In genomic region chr22:46051646-46052045, GRCh38 we compare ENCODE assay signal across 9 cellular contexts.
A peak's percentile ranks its signal among the peaks of the same experiment; 100 is the strongest.
DNase-seq lines count a peak whose midpoint lies in the region; ATAC-seq and TF ChIP-seq lines count a peak whose summit lies in the region.
"Had no signal": no experiment of that assay in that cellular context is flagged by ENCODE, and none has a peak within 500 bp of the region (broad histone marks: within the 10 kb centered on the region; RNA-seq: fewer than 3 reads in every experiment).

No MANE protein-coding gene starts in this region.

- TF ChIP-seq POLR2A in adrenal gland (IDR thresholded peaks at IDR 0.05) (no peak), suprapubic skin (IDR thresholded peaks at IDR 0.05) (no peak)

- no peak overlapping the region for H4K91ac ChIP-seq in mesenchymal stem cell (ENCODE audit: low read length)

- H3K4me3 Mint-ChIP-seq in activated CD4-positive, alpha-beta memory T cell treated with anti-CD3 and anti-CD28 coated beads for 36 hours, result no peak overlapping the region
- no peak overlapping the region for H3K4me3 Mint-ChIP-seq in activated CD4-positive, alpha-beta memory T cell treated with anti-CD3 and anti-CD28 coated beads, Interleukin-2, amount 10 ng/mL, durations not matched to agents 7 days and 5 days

- peaks cover 3% of the 10 kb centered on the region for H3K36me3 Mint-ChIP-seq in activated CD4-positive, alpha-beta memory T cell treated with anti-CD3 and anti-CD28 coated beads for 36 hours
- H3K36me3 Mint-ChIP-seq in activated CD4-positive, alpha-beta memory T cell treated with anti-CD3 and anti-CD28 coated beads, Interleukin-2, amount 10 ng/mL, durations not matched to agents 7 days and 5 days (ENCODE audit: low read depth), result peaks cover 7% of the 10 kb centered on the region

- H3K27ac ChIP-seq in adrenal gland, result peak overlapping the region in 4 of 5 donors; percentile 95 to 99 (median 98)
- no peak overlapping the region for H3K27ac ChIP-seq in mesenchymal stem cell (ENCODE audit: low read length, poor library complexity, severe bottlenecking)
- H3K27ac ChIP-seq in suprapubic skin, result peak overlapping the region; percentile 98

- H3K36me3 ChIP-seq in adrenal gland (replicated peaks in 1 of 2), result no peaks in the 10 kb centered on the region
- H3K36me3 ChIP-seq in mesenchymal stem cell (ENCODE audit: control insufficient read depth in 1 of 2, insufficient read depth in 2 of 2, low read depth in 1 of 2, low read length in 2 of 2), result peaks cover 19 to 38% of the 10 kb centered on the region in 2 experiments
- no peaks in the 10 kb centered on the region for H3K36me3 ChIP-seq in suprapubic skin

- no peak overlapping the region for H2AK5ac ChIP-seq in mesenchymal stem cell (ENCODE audit: low read length, severe bottlenecking)

- H2AFZ ChIP-seq in mesenchymal stem cell (ENCODE audit: low read depth, low read length), result no peak overlapping the region

- no peak overlapping the region for H3K4me2 ChIP-seq in mesenchymal stem cell (ENCODE audit: low read length, poor library complexity, severe bottlenecking)

- no peaks in the 10 kb centered on the region for H3K27me3 ChIP-seq in adrenal gland
- H3K27me3 ChIP-seq in mesenchymal stem cell (ENCODE audit: control insufficient read depth in 1 of 2, insufficient read depth in 1 of 2, low read length in 2 of 2), result no peaks in the 10 kb centered on the region
- no peaks in the 10 kb centered on the region for H3K27me3 ChIP-seq in suprapubic skin
- H3K27me3 ChIP-seq: MG63 had no signal

- H2BK12ac ChIP-seq in mesenchymal stem cell (ENCODE audit: low read length in 2 of 2), result no peak overlapping the region

- WGBS in adrenal gland, 4 donors, result 91 to 95% (median 93%) methylated on average over 8 of the region's 8 CpGs
- WGBS in mesenchymal stem cell, result 89% methylated on average over 8 of the region's 8 CpGs
- 74% methylated on average over 8 of the region's 8 CpGs for WGBS in suprapubic skin

- no peak overlapping the region for H3K23ac ChIP-seq in mesenchymal stem cell (ENCODE audit: low read length in 2 of 2)

- TF ChIP-seq CTCF in adrenal gland (IDR thresholded peaks at IDR 0.05) (no peak), suprapubic skin (IDR thresholded peaks at IDR 0.05) (no peak)

- H2BK15ac ChIP-seq in mesenchymal stem cell (ENCODE audit: low read depth, poor library complexity, severe bottlenecking), result no peak overlapping the region

- H3K4ac ChIP-seq in mesenchymal stem cell (ENCODE audit: low read depth in 1 of 2, low read length in 2 of 2), result no peak overlapping the region

- ATAC-seq in GM18867 (IDR thresholded peaks at IDR 0.05; ENCODE audit: unreplicated experiment), result no peak

- intact Hi-C loops in activated CD4-positive, alpha-beta memory T cell treated with anti-CD3 and anti-CD28 coated beads for 36 hours (cut with micrococcal nuclease), result no loop called here
- intact Hi-C loops in adrenal gland (cut with DNase I), result no loop called here

- no peaks in the 10 kb centered on the region for H3K27me3 Mint-ChIP-seq in activated CD4-positive, alpha-beta memory T cell treated with anti-CD3 and anti-CD28 coated beads for 36 hours
- no peaks in the 10 kb centered on the region for H3K27me3 Mint-ChIP-seq in activated CD4-positive, alpha-beta memory T cell treated with anti-CD3 and anti-CD28 coated beads, Interleukin-2, amount 10 ng/mL, durations not matched to agents 7 days and 5 days

- no peak overlapping the region for H2BK5ac ChIP-seq in mesenchymal stem cell (ENCODE audit: low read depth, low read length, poor library complexity, severe bottlenecking)

- peaks cover 47% of the 10 kb centered on the region for H3K79me1 ChIP-seq in mesenchymal stem cell (replicated peaks; ENCODE audit: low read length, poor library complexity, severe bottlenecking)

- H4K8ac ChIP-seq in mesenchymal stem cell (ENCODE audit: low read length), result no peak overlapping the region

- no peak overlapping the region for H3K14ac ChIP-seq in mesenchymal stem cell (ENCODE audit: low read length in 2 of 2)

- peak overlapping the region; percentile 95 for H3K9ac ChIP-seq in mesenchymal stem cell (ENCODE audit: low read length)

- DNase-seq in activated CD4-positive, alpha-beta memory T cell treated with anti-CD3 and anti-CD28 coated beads for 36 hours, result no peak
- DNase-seq in activated CD4-positive, alpha-beta memory T cell treated with anti-CD3 and anti-CD28 coated beads, Interleukin-2, amount 10 ng/mL, durations not matched to agents 7 days and 5 days, result no peak
- peak in 3 of 7 donors; percentile 0 to 46 (median 4) for DNase-seq in adrenal gland
- no peak for DNase-seq in mesenchymal stem cell
- DNase-seq in suprapubic skin (ENCODE audit: low spot score in 2 of 2), result peak; percentile 50 to 52
- no peak for DNase-seq in NOMO-1 (lab: John Stamatoyannopoulos, UW; ENCODE audit: unreplicated experiment in 2 of 2)
- DNase-seq in stimulated activated CD4-positive, alpha-beta T cell treated with anti-CD3 and anti-CD28 coated beads, Interleukin-12 subunit alpha, Interleukin-12 subunit beta, amount 100 ng/mL, for 4 hours, result no peak
- DNase-seq: MG63 had no signal

- H2BK120ac ChIP-seq in mesenchymal stem cell (ENCODE audit: low read depth, low read length), result no peak overlapping the region

- H3K4me3 ChIP-seq in adrenal gland (no peak overlapping the region), mesenchymal stem cell (ENCODE audit: insufficient read depth in 1 of 2, low read depth in 1 of 2, low read length in 2 of 2) (no peak overlapping the region), suprapubic skin (no peak overlapping the region)

- no peak overlapping the region for H3K18ac ChIP-seq in mesenchymal stem cell (ENCODE audit: low read depth in 1 of 2, low read length in 2 of 2)

- peak overlapping the region; percentile 95 for H3K27ac Mint-ChIP-seq in activated CD4-positive, alpha-beta memory T cell treated with anti-CD3 and anti-CD28 coated beads for 36 hours
- H3K27ac Mint-ChIP-seq in activated CD4-positive, alpha-beta memory T cell treated with anti-CD3 and anti-CD28 coated beads, Interleukin-2, amount 10 ng/mL, durations not matched to agents 7 days and 5 days, result no peak overlapping the region

- CTCF ChIA-PET in activated CD4-positive, alpha-beta memory T cell treated with anti-CD3 and anti-CD28 coated beads for 36 hours (lab: Charles Lee), result interaction anchor here (0.9 to 2.1 kb wide), 4 partner anchors 11 to 57 kb away, joined by 3 to 12 read pairs (median 7); no protein-coding TSS in a partner anchor
- CTCF ChIA-PET in activated CD4-positive, alpha-beta memory T cell treated with anti-CD3 and anti-CD28 coated beads, Interleukin-2, amount 10 ng/mL, durations not matched to agents 7 days and 5 days (lab: Charles Lee), result interaction anchor here (1.5 kb wide), 1 partner anchor 15 kb away, joined by 7 read pairs; no protein-coding TSS in a partner anchor

- H3K9me3 ChIP-seq in adrenal gland (replicated peaks in 1 of 3), result no peaks in the 10 kb centered on the region
- H3K9me3 ChIP-seq in mesenchymal stem cell (ENCODE audit: control insufficient read depth, low read length), result no peaks in the 10 kb centered on the region
- H3K9me3 ChIP-seq in suprapubic skin, result no peaks in the 10 kb centered on the region
- H3K9me3 ChIP-seq: MG63 had no signal

- no peak for TF ChIP-seq EP300 in suprapubic skin (IDR thresholded peaks at IDR 0.05)

- POLR2A ChIA-PET in activated CD4-positive, alpha-beta memory T cell treated with anti-CD3 and anti-CD28 coated beads for 36 hours (lab: Charles Lee), result interaction anchor here (3.7 kb wide), 1 partner anchor 15 kb away, joined by 24 read pairs; no protein-coding TSS in a partner anchor
- POLR2A ChIA-PET in activated CD4-positive, alpha-beta memory T cell treated with anti-CD3 and anti-CD28 coated beads, Interleukin-2, amount 10 ng/mL, durations not matched to agents 7 days and 5 days (lab: Charles Lee), result interaction anchor here (1.2 to 6.7 kb wide), 5 partner anchors 8 to 21 kb away, joined by 4 to 70 read pairs (median 13); no protein-coding TSS in a partner anchor

- peaks cover 38% of the 10 kb centered on the region for H3K4me1 Mint-ChIP-seq in activated CD4-positive, alpha-beta memory T cell treated with anti-CD3 and anti-CD28 coated beads for 36 hours (ENCODE audit: low read depth)
- peaks cover 24% of the 10 kb centered on the region for H3K4me1 Mint-ChIP-seq in activated CD4-positive, alpha-beta memory T cell treated with anti-CD3 and anti-CD28 coated beads, Interleukin-2, amount 10 ng/mL, durations not matched to agents 7 days and 5 days

- no peaks in the 10 kb centered on the region for H3K9me3 Mint-ChIP-seq in activated CD4-positive, alpha-beta memory T cell treated with anti-CD3 and anti-CD28 coated beads for 36 hours
- H3K9me3 Mint-ChIP-seq in activated CD4-positive, alpha-beta memory T cell treated with anti-CD3 and anti-CD28 coated beads, Interleukin-2, amount 10 ng/mL, durations not matched to agents 7 days and 5 days, result no peaks in the 10 kb centered on the region

- H3K4me1 ChIP-seq in adrenal gland (replicated peaks in 1 of 2), result peaks cover 40 to 52% of the 10 kb centered on the region in 2 donors
- peaks cover 35% of the 10 kb centered on the region for H3K4me1 ChIP-seq in mesenchymal stem cell (ENCODE audit: control insufficient read depth, insufficient read depth, low read depth, low read length)
- peaks cover 95% of the 10 kb centered on the region for H3K4me1 ChIP-seq in suprapubic skin

Comparison
In these comparisons a context has a peak if more than half of its experiments do, and no peak if none do; other contexts are left out.
1. DNase-seq: peak in suprapubic skin (2 of 2); none in activated CD4-positive, alpha-beta memory T cell treated with anti-CD3 and anti-CD28 coated beads for 36 hours (single experiment), activated CD4-positive, alpha-beta memory T cell treated with anti-CD3 and anti-CD28 coated beads, Interleukin-2, amount 10 ng/mL, durations not matched to agents 7 days and 5 days (single experiment), mesenchymal stem cell (single experiment), NOMO-1 (0 of 2) and stimulated activated CD4-positive, alpha-beta T cell treated with anti-CD3 and anti-CD28 coated beads, Interleukin-12 subunit alpha, Interleukin-12 subunit beta, amount 100 ng/mL, for 4 hours (single experiment).